ENCODE assay signal across 1 cellular context in the genomic region with DNA sequence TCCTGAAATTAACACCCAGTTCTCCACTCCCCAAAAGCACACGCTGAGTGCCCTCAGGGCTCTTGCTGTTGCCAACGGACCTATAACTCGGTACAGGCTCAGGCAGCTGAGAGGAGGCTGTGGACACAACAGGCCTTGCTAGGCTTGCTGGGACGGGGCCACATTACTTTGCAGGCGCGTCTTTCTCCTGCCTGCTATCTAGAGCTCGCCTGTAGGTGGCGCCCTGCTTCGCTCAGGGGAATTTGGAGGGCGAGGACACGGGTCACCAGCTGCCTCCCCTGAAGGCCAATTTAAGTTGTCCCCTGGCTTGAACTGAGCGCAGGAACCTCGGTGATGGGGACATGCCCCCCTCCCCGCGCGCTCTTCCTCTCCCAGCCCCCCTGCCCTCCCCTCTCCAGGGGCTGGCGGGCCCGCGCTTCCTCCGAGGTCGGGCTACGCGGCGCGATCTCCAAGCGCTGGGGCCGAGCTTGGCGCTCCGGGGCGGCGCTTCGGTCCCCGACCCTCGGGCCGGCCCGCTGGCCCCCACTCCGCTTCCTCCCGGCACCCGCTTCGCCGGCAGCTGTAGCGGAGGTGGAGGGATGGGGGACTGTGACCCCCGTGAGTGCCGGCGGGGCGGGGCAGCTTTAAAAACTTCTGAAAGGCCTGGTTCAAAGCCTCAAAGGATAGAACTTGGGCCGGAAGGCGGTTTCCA.
A peak's percentile ranks its signal among the peaks of the same experiment; 100 is the strongest.
TF ChIP-seq lines count a peak whose summit lies in the region.

No MANE protein-coding gene starts in this region.

TF ChIP-seq in H1, 55 proteins besides CTCF, POLR2A, EP300 and RAD21:
- TF ChIP-seq RFX5 (IDR thresholded peaks at IDR 0.05; ENCODE audit: borderline replicate concordance, low read depth, low read length) (no peak), ASH2L (IDR thresholded peaks at IDR 0.05; ENCODE audit: low read length) (peak; percentile 95), GABPA (IDR thresholded peaks at IDR 0.05; ENCODE audit: borderline replicate concordance, insufficient read depth, low read length) (no peak; the same call in 1 of the 2 replicates), NANOG (IDR thresholded peaks at IDR 0.05; ENCODE audit: insufficient read depth, low read depth, low read length, poor library complexity, severe bottlenecking) (no peak), PHF8 (conservative IDR thresholded peaks at IDR 0.05; ENCODE audit: low read depth, low read length) (peak; percentile 40), CHD2 (IDR thresholded peaks at IDR 0.05; ENCODE audit: low read length) (peak; percentile 22; the same call in 1 of the 2 replicates), KDM5A (IDR thresholded peaks at IDR 0.05; ENCODE audit: low read length) (no peak), TAF7 (optimal IDR thresholded peaks at IDR 0.05; ENCODE audit: borderline replicate concordance, low read depth, low read length) (no peak), JUN (IDR thresholded peaks at IDR 0.05; ENCODE audit: low read depth, low read length) (no peak), TBP (IDR thresholded peaks at IDR 0.05; ENCODE audit: low read depth, low read length) (no peak), BCL11A (IDR thresholded peaks at IDR 0.05; ENCODE audit: low read depth in 2 of 2, low read length in 2 of 2) (no peak), TEAD4 (IDR thresholded peaks at IDR 0.05; ENCODE audit: low read depth, low read length) (peak; percentile 81; the same call in 1 of the 2 replicates), POU5F1 (IDR thresholded peaks at IDR 0.05; ENCODE audit: low read depth, low read length) (no peak), KDM4A (IDR thresholded peaks at IDR 0.05; ENCODE audit: low read depth, low read length, severe bottlenecking) (no peak), CTBP2 (IDR thresholded peaks at IDR 0.05; ENCODE audit: borderline replicate concordance, insufficient read depth, insufficient read length, low read length) (no peak), TCF12 (IDR thresholded peaks at IDR 0.05; ENCODE audit: low read depth, low read length) (peak; percentile 67; the same call in 1 of the 2 replicates), SP4 (IDR thresholded peaks at IDR 0.05; ENCODE audit: low read length) (no peak), CREB1 (IDR thresholded peaks at IDR 0.05) (peak; percentile 59; the same call in 1 of the 2 replicates), SRF (IDR thresholded peaks at IDR 0.05; ENCODE audit: low read depth, low read length) (no peak), CBX5 (IDR thresholded peaks at IDR 0.05; ENCODE audit: low read depth, low read length) (no peak), SP2 (IDR thresholded peaks at IDR 0.05; ENCODE audit: low read length) (no peak), NRF1 (IDR thresholded peaks at IDR 0.05; ENCODE audit: low read depth, low read length) (no peak), SIN3A (conservative IDR thresholded peaks at IDR 0.05 in 1 of 2, IDR thresholded peaks at IDR 0.05 in 1 of 2; ENCODE audit: low read depth in 1 of 2, low read length in 2 of 2) (peak in 1 of 2 experiments; percentile 74; a peak in 2 of 4 replicates), HDAC2 (IDR thresholded peaks at IDR 0.05; ENCODE audit: borderline replicate concordance in 1 of 2, low read depth in 2 of 2, low read length in 2 of 2) (0 out of 4 replicates have a peak, but pooled peaks of 1 of the 2 experiments have one; percentile 29), MAFK (IDR thresholded peaks at IDR 0.05; ENCODE audit: low read depth, low read length) (no peak), SAP30 (IDR thresholded peaks at IDR 0.05; ENCODE audit: insufficient read depth, insufficient replicate concordance, low read length) (no peak), EGR1 (IDR thresholded peaks at IDR 0.05; ENCODE audit: borderline replicate concordance, low read depth, low read length) (no peak), GTF2F1 (IDR thresholded peaks at IDR 0.05; ENCODE audit: borderline replicate concordance, low read depth, low read length) (no peak), POLR2AphosphoS5 (IDR thresholded peaks at IDR 0.05; ENCODE audit: low read depth, low read length) (no peak), RBBP5 (IDR thresholded peaks at IDR 0.05; ENCODE audit: borderline replicate concordance, low read depth, low read length) (0 out of 2 replicates have a peak, but pooled peaks have one; percentile 51), TAF1 (IDR thresholded peaks at IDR 0.05; ENCODE audit: low read depth, low read length) (no peak), E2F6 (IDR thresholded peaks at IDR 0.05) (no peak), FOSL1 (IDR thresholded peaks at IDR 0.05; ENCODE audit: insufficient read depth, low read depth, low read length) (no peak), SP1 (IDR thresholded peaks at IDR 0.05; ENCODE audit: low read depth, low read length) (no peak), JUND (IDR thresholded peaks at IDR 0.05; ENCODE audit: low read length) (no peak; the same call in 1 of the 2 replicates), BRCA1 (IDR thresholded peaks at IDR 0.05; ENCODE audit: low read depth, low read length) (no peak), CEBPB (IDR thresholded peaks at IDR 0.05; ENCODE audit: low read depth, low read length) (no peak), ZNF274 (IDR thresholded peaks at IDR 0.05; ENCODE audit: borderline replicate concordance, extremely low read depth, low read length) (no peak), CBX8 (IDR thresholded peaks at IDR 0.05; ENCODE audit: borderline replicate concordance, low read depth, low read length) (no peak)
- TF ChIP-seq, protein P1, sequence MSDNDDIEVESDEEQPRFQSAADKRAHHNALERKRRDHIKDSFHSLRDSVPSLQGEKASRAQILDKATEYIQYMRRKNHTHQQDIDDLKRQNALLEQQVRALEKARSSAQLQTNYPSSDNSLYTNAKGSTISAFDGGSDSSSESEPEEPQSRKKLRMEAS (IDR thresholded peaks at IDR 0.05): peak; percentile 21
- TF ChIP-seq, protein P2, sequence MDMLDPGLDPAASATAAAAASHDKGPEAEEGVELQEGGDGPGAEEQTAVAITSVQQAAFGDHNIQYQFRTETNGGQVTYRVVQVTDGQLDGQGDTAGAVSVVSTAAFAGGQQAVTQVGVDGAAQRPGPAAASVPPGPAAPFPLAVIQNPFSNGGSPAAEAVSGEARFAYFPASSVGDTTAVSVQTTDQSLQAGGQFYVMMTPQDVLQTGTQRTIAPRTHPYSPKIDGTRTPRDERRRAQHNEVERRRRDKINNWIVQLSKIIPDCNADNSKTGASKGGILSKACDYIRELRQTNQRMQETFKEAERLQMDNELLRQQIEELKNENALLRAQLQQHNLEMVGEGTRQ (IDR thresholded peaks at IDR 0.05; ENCODE audit: low read length): no peak
- TF ChIP-seq, protein P3, sequence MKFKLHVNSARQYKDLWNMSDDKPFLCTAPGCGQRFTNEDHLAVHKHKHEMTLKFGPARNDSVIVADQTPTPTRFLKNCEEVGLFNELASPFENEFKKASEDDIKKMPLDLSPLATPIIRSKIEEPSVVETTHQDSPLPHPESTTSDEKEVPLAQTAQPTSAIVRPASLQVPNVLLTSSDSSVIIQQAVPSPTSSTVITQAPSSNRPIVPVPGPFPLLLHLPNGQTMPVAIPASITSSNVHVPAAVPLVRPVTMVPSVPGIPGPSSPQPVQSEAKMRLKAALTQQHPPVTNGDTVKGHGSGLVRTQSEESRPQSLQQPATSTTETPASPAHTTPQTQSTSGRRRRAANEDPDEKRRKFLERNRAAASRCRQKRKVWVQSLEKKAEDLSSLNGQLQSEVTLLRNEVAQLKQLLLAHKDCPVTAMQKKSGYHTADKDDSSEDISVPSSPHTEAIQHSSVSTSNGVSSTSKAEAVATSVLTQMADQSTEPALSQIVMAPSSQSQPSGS (IDR thresholded peaks at IDR 0.05; ENCODE audit: low read length): no peak
- TF ChIP-seq, protein P4, sequence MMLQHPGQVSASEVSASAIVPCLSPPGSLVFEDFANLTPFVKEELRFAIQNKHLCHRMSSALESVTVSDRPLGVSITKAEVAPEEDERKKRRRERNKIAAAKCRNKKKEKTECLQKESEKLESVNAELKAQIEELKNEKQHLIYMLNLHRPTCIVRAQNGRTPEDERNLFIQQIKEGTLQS (IDR thresholded peaks at IDR 0.05; ENCODE audit: insufficient read depth, low read depth, low read length): no peak
